In genomic region chr6:34238507-34239239, GRCh38 we compare ENCODE assay signal across 8 cellular contexts. TPM values are rescaled to one million over a fixed set of nuclear protein-coding genes. Genes with fewer than 3 reads are reported as not detected.
DNase-seq lines count a peak whose midpoint lies in the region; ATAC-seq and TF ChIP-seq lines count a peak whose summit lies in the region.

No MANE protein-coding gene starts in this region.

- POLR2A ChIA-PET in activated CD4-positive, alpha-beta memory T cell treated with anti-CD3 and anti-CD28 coated beads for 36 hours (lab: Charles Lee), result no interaction called here

- peak overlapping the region; percentile 91 for H3K4me3 Mint-ChIP-seq in activated naive CD4-positive, alpha-beta T cell treated with anti-CD3 and anti-CD28 coated beads, Interleukin-2, amount 10 ng/mL, durations not matched to agents 7 days and 5 days
- peak overlapping the region; percentile 88 for H3K4me3 Mint-ChIP-seq in activated CD4-positive, alpha-beta memory T cell treated with anti-CD3 and anti-CD28 coated beads for 36 hours
- peak overlapping the region; percentile 79 to 85 (median 83) for H3K4me3 Mint-ChIP-seq in immature natural killer cell

- TF ChIP-seq CTCF in tibial nerve (IDR thresholded peaks at IDR 0.05), result no peak

- H3K27ac Mint-ChIP-seq in activated naive CD4-positive, alpha-beta T cell treated with anti-CD3 and anti-CD28 coated beads, Interleukin-2, amount 10 ng/mL, durations not matched to agents 7 days and 5 days, result peak overlapping the region; percentile 97
- H3K27ac Mint-ChIP-seq in activated CD4-positive, alpha-beta memory T cell treated with anti-CD3 and anti-CD28 coated beads for 36 hours, result peak overlapping the region; percentile 97
- peak overlapping the region; percentile 60 to 88 (median 75) for H3K27ac Mint-ChIP-seq in immature natural killer cell

- no peak for TF ChIP-seq POLR2A in tibial nerve (IDR thresholded peaks at IDR 0.05)

- TF ChIP-seq EP300 in tibial nerve (IDR thresholded peaks at IDR 0.05), result no peak

- peaks cover 0 to 55% (median 16%) of the 10 kb centered on the region in 4 donors for H3K4me1 ChIP-seq in tibial nerve

- intact Hi-C loops in activated CD4-positive, alpha-beta memory T cell treated with anti-CD3 and anti-CD28 coated beads for 36 hours (cut with micrococcal nuclease), result loop anchor here (5.0 to 10.0 kb wide), 4 partner anchors 519 to 1886 kb away; partner anchors contain the start of genes BRD2, PHF1 and SNRPC

- H3K27me3 Mint-ChIP-seq in activated naive CD4-positive, alpha-beta T cell treated with anti-CD3 and anti-CD28 coated beads, Interleukin-2, amount 10 ng/mL, durations not matched to agents 7 days and 5 days, result no peaks in the 10 kb centered on the region
- no peaks in the 10 kb centered on the region for H3K27me3 Mint-ChIP-seq in activated CD4-positive, alpha-beta memory T cell treated with anti-CD3 and anti-CD28 coated beads for 36 hours
- peaks cover 7 to 22% (median 15%) of the 10 kb centered on the region in 3 donors for H3K27me3 Mint-ChIP-seq in immature natural killer cell (ENCODE audit: low read depth in 3 of 3)

- H3K9me3 ChIP-seq in tibial nerve, result no peaks in the 10 kb centered on the region

- CTCF ChIA-PET in activated naive CD4-positive, alpha-beta T cell treated with anti-CD3 and anti-CD28 coated beads, Interleukin-2, amount 10 ng/mL, durations not matched to agents 7 days and 5 days (lab: Charles Lee), result no interaction called here
- CTCF ChIA-PET in activated CD4-positive, alpha-beta memory T cell treated with anti-CD3 and anti-CD28 coated beads for 36 hours (lab: Charles Lee), result no interaction called here

- 74% methylated on average over 12 of the region's 12 CpGs for WGBS in tibial nerve, 2 donors

- H3K36me3 ChIP-seq in tibial nerve, result peaks cover 0 to 26% (median 0%) of the 10 kb centered on the region in 3 donors

- no peaks in the 10 kb centered on the region for H3K27me3 ChIP-seq in tibial nerve

- H3K36me3 Mint-ChIP-seq in activated naive CD4-positive, alpha-beta T cell treated with anti-CD3 and anti-CD28 coated beads, Interleukin-2, amount 10 ng/mL, durations not matched to agents 7 days and 5 days, result peaks cover 44% of the 10 kb centered on the region
- H3K36me3 Mint-ChIP-seq in activated CD4-positive, alpha-beta memory T cell treated with anti-CD3 and anti-CD28 coated beads for 36 hours, result peaks cover 54% of the 10 kb centered on the region
- H3K36me3 Mint-ChIP-seq in immature natural killer cell, result peaks cover 0 to 12% (median 7%) of the 10 kb centered on the region in 3 donors

- ATAC-seq in HG02588 (IDR thresholded peaks at IDR 0.05; ENCODE audit: unreplicated experiment), result no peak

- no peaks in the 10 kb centered on the region for H3K9me3 Mint-ChIP-seq in activated naive CD4-positive, alpha-beta T cell treated with anti-CD3 and anti-CD28 coated beads, Interleukin-2, amount 10 ng/mL, durations not matched to agents 7 days and 5 days
- H3K9me3 Mint-ChIP-seq in activated CD4-positive, alpha-beta memory T cell treated with anti-CD3 and anti-CD28 coated beads for 36 hours, result no peaks in the 10 kb centered on the region
- H3K9me3 Mint-ChIP-seq in immature natural killer cell, result no peaks in the 10 kb centered on the region

- no peak for DNase-seq in activated naive CD4-positive, alpha-beta T cell treated with anti-CD3 and anti-CD28 coated beads, Interleukin-2, amount 10 ng/mL, durations not matched to agents 7 days and 5 days
- no peak for DNase-seq in activated naive CD4-positive, alpha-beta T cell treated with anti-CD3 and anti-CD28 coated beads, Interleukin-2, amount 50 U/mL, for 16 hours
- DNase-seq in activated CD4-positive, alpha-beta memory T cell treated with anti-CD3 and anti-CD28 coated beads for 36 hours, result no peak
- DNase-seq in immature natural killer cell (no peak), tibial nerve (ENCODE audit: low spot score in 2 of 2) (no peak), Ammon's horn (ENCODE audit: low spot score) (no peak), NCI-H2227 (lab: John Stamatoyannopoulos, UW; ENCODE audit: unreplicated experiment) (no peak)

- peak overlapping the region in 3 of 4 donors; percentile 55 to 78 (median 58) for H3K4me3 ChIP-seq in tibial nerve

- H3K27ac ChIP-seq in tibial nerve, result peak overlapping the region in 3 of 4 donors; percentile 4 to 84 (median 55)

- peaks cover 62% of the 10 kb centered on the region for H3K4me1 Mint-ChIP-seq in activated naive CD4-positive, alpha-beta T cell treated with anti-CD3 and anti-CD28 coated beads, Interleukin-2, amount 10 ng/mL, durations not matched to agents 7 days and 5 days
- peaks cover 64% of the 10 kb centered on the region for H3K4me1 Mint-ChIP-seq in activated CD4-positive, alpha-beta memory T cell treated with anti-CD3 and anti-CD28 coated beads for 36 hours (ENCODE audit: low read depth)
- H3K4me1 Mint-ChIP-seq in immature natural killer cell, result peaks cover 32 to 35% of the 10 kb centered on the region in 2 donors

RNA-seq across cellular contexts. Expression of gene HMGA1, which starts 2.0 kb away (rescaled TPM):
- total RNA-seq in activated CD4-positive, alpha-beta memory T cell treated with anti-CD3 and anti-CD28 coated beads for 36 hours, result 100 to 1,000 TPM; 422 to 429 TPM
- 10 to 100 TPM in 2 of 3 donors, 1 to 10 TPM in 1; 9.8 to 22.1 (median 19.6) TPM for polyA plus RNA-seq in immature natural killer cell
- total RNA-seq in tibial nerve, result 10 to 100 TPM in 1 of 4 donors, 1 to 10 TPM in 3; 6.5 to 32.7 (median 7.8) TPM

RNA-seq across cellular contexts. Expression of gene SMIM29, which starts 10.1 kb away (rescaled TPM):
- 10 to 100 TPM; 22.4 to 25.2 TPM for total RNA-seq in activated CD4-positive, alpha-beta memory T cell treated with anti-CD3 and anti-CD28 coated beads for 36 hours
- 100 to 1,000 TPM in 1 of 3 donors, 10 to 100 TPM in 2; 86.1 to 101 (median 89.1) TPM for polyA plus RNA-seq in immature natural killer cell
- 10 to 100 TPM; 36.3 to 51.9 (median 42.9) TPM for total RNA-seq in tibial nerve

Comparison
In these comparisons a context has a peak if more than half of its experiments do, and no peak if none do; other contexts are left out.
1. RNA of gene HMGA1, which starts 2.0 kb away (total RNA-seq): 422 to 429 TPM in activated CD4-positive, alpha-beta memory T cell treated with anti-CD3 and anti-CD28 coated beads for 36 hours; 6.5 to 32.7 TPM in tibial nerve; every median in the first group is over 10 times any median in the second.
2. Peak in every context shown above with its lines, with median percentiles within 50 percentile points of each other: H3K27ac Mint-ChIP-seq and H3K4me3 Mint-ChIP-seq.